ENCODE assay signal across 22 cellular contexts in genomic region chr18:78540636-78541400, GRCh38.
A peak's percentile ranks its signal among the peaks of the same experiment; 100 is the strongest.
DNase-seq lines count a peak whose midpoint lies in the region; ATAC-seq, FAIRE-seq and TF ChIP-seq lines count a peak whose summit lies in the region.
"Had no signal": no experiment of that assay in that cellular context is flagged by ENCODE, and none has a peak within 500 bp of the region (broad histone marks: within the 10 kb centered on the region; RNA-seq: fewer than 3 reads in every experiment).

No MANE protein-coding gene starts in this region.

- H3K36me3 ChIP-seq in H1 (ENCODE audit: control insufficient read depth in 2 of 4, insufficient read depth in 4 of 4, low read length in 3 of 4) (no peaks in the 10 kb centered on the region), neuronal stem cell (replicated peaks in 1 of 2; ENCODE audit: control insufficient read depth in 2 of 2, insufficient read depth in 2 of 2, low read length in 2 of 2) (no peaks in the 10 kb centered on the region)

- WGBS in H1 (ENCODE audit: extremely low coverage in 1 of 2, insufficient coverage in 1 of 2, insufficient read length in 1 of 2, insufficient replicate concordance in 2 of 2, low coverage in 1 of 2, low lambda C conversion rate in 2 of 2, missing lambda C conversion rate in 1 of 2), 2 experiments = 90% methylated on average over 18 of the region's 18 CpGs; no CpG with 5 or more reads in 1 of the 2 experiments
- WGBS in neuronal stem cell (ENCODE audit: extremely low coverage in 2 of 2, insufficient read length in 2 of 2, insufficient replicate concordance in 1 of 2), 2 donors = no CpG with 5 or more reads among the region's 18 CpGs

- no peak overlapping the region for H3K56ac ChIP-seq in H1 (replicated peaks; ENCODE audit: insufficient read length, low read depth, low read length)

- peaks cover 0 to 3% (median 0%) of the 10 kb centered on the region in 4 experiments; a peak in 1 of 7 replicates for H3K4me1 ChIP-seq in H1 (replicated peaks in 1 of 4; ENCODE audit: control insufficient read depth in 3 of 4, insufficient read depth in 4 of 4, low read length in 3 of 4)
- peaks cover 0 to 3% of the 10 kb centered on the region in 2 donors for H3K4me1 ChIP-seq in neuronal stem cell (ENCODE audit: control insufficient read depth in 2 of 2, insufficient read depth in 1 of 2, low read depth in 1 of 2, low read length in 2 of 2)

- H2BK120ac ChIP-seq in H1 (replicated peaks; ENCODE audit: low read depth, low read length) = no peak overlapping the region
- no peak overlapping the region for H2BK120ac ChIP-seq in neuronal stem cell (ENCODE audit: low read depth, low read length)

- no peaks in the 10 kb centered on the region for H3K23me2 ChIP-seq in H1 (ENCODE audit: low read depth, low read length)

- H2BK5ac ChIP-seq in H1 (ENCODE audit: low read depth, low read length) (no peak overlapping the region), neuronal stem cell (ENCODE audit: low read length) (peak overlapping the region; percentile 7)

- no peak overlapping the region for H3K14ac ChIP-seq in H1 (ENCODE audit: insufficient read length)
- H3K14ac ChIP-seq in neuronal stem cell (ENCODE audit: low read length) = no peak overlapping the region

- no peak overlapping the region for H4K5ac ChIP-seq in H1 (ENCODE audit: insufficient read length, low read depth, low read length)

- H3K79me1 ChIP-seq in H1 (ENCODE audit: low read depth, low read length) (no peaks in the 10 kb centered on the region), neuronal stem cell (ENCODE audit: low read depth, low read length) (no peaks in the 10 kb centered on the region)

- no peak overlapping the region for H3K23ac ChIP-seq in H1 (ENCODE audit: insufficient read length)
- no peak overlapping the region for H3K23ac ChIP-seq in neuronal stem cell (ENCODE audit: low read depth, low read length, poor library complexity)

- no peaks in the 10 kb centered on the region; a peak in 1 of 4 replicates for H3K9me3 ChIP-seq in H1 (ENCODE audit: insufficient read depth in 2 of 2, low read depth in 1 of 2, low read length in 1 of 2)
- H3K9me3 ChIP-seq in neuronal stem cell (replicated peaks in 1 of 2; ENCODE audit: control insufficient read depth in 2 of 2, insufficient read depth in 1 of 2, low read depth in 1 of 2, low read length in 2 of 2) = no peaks in the 10 kb centered on the region

- H4K91ac ChIP-seq in H1 (replicated peaks; ENCODE audit: insufficient read length, low read length) (no peak overlapping the region), neuronal stem cell (ENCODE audit: low read depth, low read length, poor library complexity) (no peak overlapping the region)

- TF ChIP-seq POLR2A in H1 (IDR thresholded peaks at IDR 0.05; ENCODE audit: control extremely low read depth in 1 of 2, low read depth in 2 of 2, low read length in 2 of 2) = no peak

- peak in 1 of 2 experiments; percentile 20 for DNase-seq in H1 (ENCODE audit: low read depth in 1 of 2, low spot score in 2 of 2)
- no peak for DNase-seq in neuronal stem cell (ENCODE audit: low spot score)
- no peak for DNase-seq in inferior parietal cortex (ENCODE audit: extremely low spot score)
- DNase-seq in pons (ENCODE audit: low spot score) = no peak
- DNase-seq: DMS153, DND-41, H7, KBM-7, MV-4-11, NCI-H1105 treated with DMSO at 0.1 percent for 48 hours, NCI-H146, NCI-H1930, NCI-H2107, NCI-H524, NCI-H748 treated with DMSO at 0.1 percent for 48 hours, PC-3, SIG-M5 had no signal

- CTCF ChIA-PET in H1 (lab: Charles Lee; ENCODE audit: partially characterized antibody) = interaction anchor here (0.9 kb wide), 2 partner anchors 11 to 445 kb away, joined by 3 read pairs; no protein-coding TSS in a partner anchor

- H2AK5ac ChIP-seq in H1 (ENCODE audit: low read depth, low read length) = no peak overlapping the region
- no peak overlapping the region for H2AK5ac ChIP-seq in neuronal stem cell (ENCODE audit: low read depth, low read length)

- H2BK20ac ChIP-seq in H1 (ENCODE audit: low read length) = no peak overlapping the region

- no peaks in the 10 kb centered on the region for H3K27me3 ChIP-seq in H1 (replicated peaks in 1 of 4; ENCODE audit: control insufficient read depth in 3 of 4, extremely low read depth in 1 of 4, insufficient read depth in 3 of 4, low read length in 3 of 4)
- no peaks in the 10 kb centered on the region for H3K27me3 ChIP-seq in neuronal stem cell (ENCODE audit: control insufficient read depth in 3 of 3, insufficient read depth in 3 of 3, low read depth in 1 of 3, low read length in 3 of 3)

- H3K9ac ChIP-seq in H1 (replicated peaks in 1 of 4; ENCODE audit: extremely low read depth in 1 of 4, low read depth in 3 of 4, low read length in 3 of 4) (no peak overlapping the region), neuronal stem cell (ENCODE audit: low read depth, low read length, poor library complexity) (no peak overlapping the region)

- 0 out of 2 replicates have a peak overlapping the region, but pooled peaks have one; percentile 13 for H2AFZ ChIP-seq in H1 (ENCODE audit: low read length)
- no peak overlapping the region for H2AFZ ChIP-seq in neuronal stem cell (ENCODE audit: low read length)

- H2BK12ac ChIP-seq in H1 (ENCODE audit: low read depth, low read length) (no peak overlapping the region; the same call in 1 of the 2 replicates), neuronal stem cell (ENCODE audit: low read length) (no peak overlapping the region)

- no peak overlapping the region for H2BK15ac ChIP-seq in H1 (ENCODE audit: low read length)
- no peak overlapping the region for H2BK15ac ChIP-seq in neuronal stem cell (ENCODE audit: low read length)

- ATAC-seq in HG03045 (IDR thresholded peaks at IDR 0.05; ENCODE audit: unreplicated experiment) (no peak), GM21619 (IDR thresholded peaks at IDR 0.05; ENCODE audit: unreplicated experiment) (no peak)
- ATAC-seq: PC-3 had no signal

- H3K18ac ChIP-seq in H1 (ENCODE audit: extremely low read depth, low read length) = no peak overlapping the region
- H3K18ac ChIP-seq in neuronal stem cell (ENCODE audit: low read length) = peak overlapping the region; percentile 28

- POLR2A ChIA-PET in H1 (lab: Charles Lee; ENCODE audit: partially characterized antibody) = no interaction called here

- no peak for TF ChIP-seq CTCF in H1 (IDR thresholded peaks at IDR 0.05; ENCODE audit: control extremely low read depth in 1 of 3, insufficient read depth in 1 of 3, low read depth in 1 of 3, low read length in 3 of 3)

- TF ChIP-seq EP300 in H1 (IDR thresholded peaks at IDR 0.05; ENCODE audit: borderline replicate concordance in 1 of 2, low read depth in 2 of 2, low read length in 2 of 2) = no peak

- H3K4ac ChIP-seq in H1 (replicated peaks; ENCODE audit: insufficient read length, low read depth, low read length) = no peak overlapping the region
- H3K4ac ChIP-seq in neuronal stem cell (ENCODE audit: low read length) = no peak overlapping the region

- no peak for TF ChIP-seq RAD21 in H1 (IDR thresholded peaks at IDR 0.05 in 1 of 2, conservative IDR thresholded peaks at IDR 0.05 in 1 of 2; ENCODE audit: low read depth in 2 of 2, low read length in 2 of 2)

- no peak overlapping the region for H3K27ac ChIP-seq in H1 (ENCODE audit: low read depth, low read length)
- H3K27ac ChIP-seq in neuronal stem cell (replicated peaks; ENCODE audit: low read length) = no peak overlapping the region
- H3K27ac ChIP-seq: SK-N-MC had no signal

- no peaks in the 10 kb centered on the region for H3K79me2 ChIP-seq in H1 (ENCODE audit: control insufficient read depth in 1 of 2, insufficient read depth in 2 of 2, low read length in 2 of 2)

- no peak for FAIRE-seq in H1 (lab: Jason Lieb, UNC)
- FAIRE-seq: GM18507 had no signal

- H3K4me3 ChIP-seq in H1 (ENCODE audit: extremely low read depth in 1 of 4, insufficient read depth in 2 of 4, low read depth in 3 of 4, low read length in 4 of 4) (no peak overlapping the region), neuronal stem cell (ENCODE audit: low read length in 2 of 2) (no peak overlapping the region)
- H3K4me3 ChIP-seq: SK-N-MC had no signal

- no peak overlapping the region for H4K8ac ChIP-seq in H1 (ENCODE audit: extremely low read depth, insufficient read depth, low read length)
- H4K8ac ChIP-seq in neuronal stem cell (ENCODE audit: low read depth, low read length) = no peak overlapping the region

- no peak overlapping the region for H3K4me2 ChIP-seq in H1 (ENCODE audit: insufficient read depth in 1 of 2, low read depth in 2 of 2, low read length in 2 of 2)
- H3K4me2 ChIP-seq in neuronal stem cell (ENCODE audit: insufficient read depth, low read length, poor library complexity, severe bottlenecking) = no peak overlapping the region

- no peaks in the 10 kb centered on the region for H4K20me1 ChIP-seq in H1 (replicated peaks in 1 of 2; ENCODE audit: control insufficient read depth in 1 of 2, insufficient read depth in 2 of 2, low read length in 2 of 2)

TF ChIP-seq in PFSK-1, 5 proteins besides CTCF, POLR2A, EP300 and RAD21:
- TF ChIP-seq SIN3A (IDR thresholded peaks at IDR 0.05; ENCODE audit: borderline replicate concordance, insufficient read depth, low read length) (no peak), TAF1 (IDR thresholded peaks at IDR 0.05; ENCODE audit: borderline replicate concordance, insufficient read depth, low read length) (peak; percentile 29; the same call in 1 of the 2 replicates)

TF ChIP-seq in H1, 55 proteins besides CTCF, POLR2A, EP300 and RAD21:
- TF ChIP-seq JUND (IDR thresholded peaks at IDR 0.05; ENCODE audit: low read length) (no peak), SIN3A (conservative IDR thresholded peaks at IDR 0.05 in 1 of 2, IDR thresholded peaks at IDR 0.05 in 1 of 2; ENCODE audit: low read depth in 1 of 2, low read length in 2 of 2) (no peak), RXRA (IDR thresholded peaks at IDR 0.05; ENCODE audit: insufficient read depth, low read depth, low read length) (no peak), KDM5A (IDR thresholded peaks at IDR 0.05; ENCODE audit: low read length) (no peak), USF2 (IDR thresholded peaks at IDR 0.05; ENCODE audit: low read length) (no peak), GABPA (IDR thresholded peaks at IDR 0.05; ENCODE audit: borderline replicate concordance, insufficient read depth, low read length) (no peak), SAP30 (IDR thresholded peaks at IDR 0.05; ENCODE audit: insufficient read depth, insufficient replicate concordance, low read length) (no peak), NANOG (IDR thresholded peaks at IDR 0.05; ENCODE audit: insufficient read depth, low read depth, low read length, poor library complexity, severe bottlenecking) (no peak), KDM4A (IDR thresholded peaks at IDR 0.05; ENCODE audit: low read depth, low read length, severe bottlenecking) (no peak), MAFK (IDR thresholded peaks at IDR 0.05; ENCODE audit: low read depth, low read length) (no peak), FOSL1 (IDR thresholded peaks at IDR 0.05; ENCODE audit: insufficient read depth, low read depth, low read length) (no peak)
